18 cellular contexts compared by ENCODE assay signal in genomic region chr12:52739963-52740362, GRCh38. TPM values are rescaled to one million over a fixed set of nuclear protein-coding genes. Genes with fewer than 3 reads are reported as not detected.
DNase-seq lines count a peak whose midpoint lies in the region; ATAC-seq, FAIRE-seq and TF ChIP-seq lines count a peak whose summit lies in the region.
"Had no signal": no experiment of that assay in that cellular context is flagged by ENCODE, and none has a peak within 500 bp of the region (broad histone marks: within the 10 kb centered on the region; RNA-seq: fewer than 3 reads in every experiment).

No MANE protein-coding gene starts in this region.

- CTCF ChIA-PET in PC-3 (lab: Charles Lee): no interaction called here
- CTCF ChIA-PET in activated CD8-positive, alpha-beta T cell treated with anti-CD3 and anti-CD28 coated beads for 36 hours (lab: Charles Lee): interaction anchor here (0.9 to 1.4 kb wide), 2 partner anchors 145 to 526 kb away, joined by 3 to 4 read pairs; no protein-coding TSS in a partner anchor

- no peaks in the 10 kb centered on the region for H4K20me1 ChIP-seq in PC-3 (ENCODE audit: low read length)

- H3K27me3 ChIP-seq in PC-3 (ENCODE audit: low read length): peaks cover 25% of the 10 kb centered on the region; the same call in 1 of the 2 replicates

- TF ChIP-seq CTCF in PC-3 (conservative IDR thresholded peaks at IDR 0.05; ENCODE audit: low read depth, low read length): no peak
- no peak for TF ChIP-seq CTCF in activated CD8-positive, alpha-beta T cell treated with anti-CD3 and anti-CD28 coated beads for 36 hours (IDR thresholded peaks at IDR 0.05)

- H3K4me2 ChIP-seq in PC-3 (ENCODE audit: low read length): no peak overlapping the region
- H3K4me2 ChIP-seq: KMS-11, PC-9 had no signal

- FAIRE-seq in urothelium cell line (lab: Jason Lieb, UNC): no peak
- FAIRE-seq: A204.1, HepG2 had no signal

- POLR2A ChIA-PET in PC-3 (lab: Charles Lee; ENCODE audit: unreplicated experiment): no interaction called here
- POLR2A ChIA-PET in activated CD8-positive, alpha-beta T cell treated with anti-CD3 and anti-CD28 coated beads for 36 hours (lab: Charles Lee): no interaction called here

- intact Hi-C loops in PC-3 (cut with micrococcal nuclease): loop anchor here (5.0 kb wide), 1 partner anchor 62 kb away; no protein-coding TSS in a partner anchor
- intact Hi-C loops in activated CD8-positive, alpha-beta T cell treated with anti-CD3 and anti-CD28 coated beads for 36 hours (cut with micrococcal nuclease): no loop called here

- H3K4me1 Mint-ChIP-seq in activated CD8-positive, alpha-beta T cell treated with anti-CD3 and anti-CD28 coated beads for 36 hours (ENCODE audit: low read depth): no peaks in the 10 kb centered on the region

- no peak for ATAC-seq in PC-3
- ATAC-seq in GM21423 (IDR thresholded peaks at IDR 0.05; ENCODE audit: unreplicated experiment): no peak
- no peak for ATAC-seq in activated CD8-positive, alpha-beta T cell treated with anti-CD3 and anti-CD28 coated beads for 36 hours
- ATAC-seq: HepG2 had no signal

- no peak overlapping the region for H3K27ac Mint-ChIP-seq in activated CD8-positive, alpha-beta T cell treated with anti-CD3 and anti-CD28 coated beads for 36 hours

- peaks cover 3% of the 10 kb centered on the region for H3K27me3 Mint-ChIP-seq in activated CD8-positive, alpha-beta T cell treated with anti-CD3 and anti-CD28 coated beads for 36 hours

- H3K4me3 Mint-ChIP-seq in activated CD8-positive, alpha-beta T cell treated with anti-CD3 and anti-CD28 coated beads for 36 hours: no peak overlapping the region

- H3K27ac ChIP-seq in PC-3 (ENCODE audit: low read length): no peak overlapping the region
- H3K27ac ChIP-seq: KMS-11, PC-9, SJSA1 had no signal

- H3K9me3 Mint-ChIP-seq in activated CD8-positive, alpha-beta T cell treated with anti-CD3 and anti-CD28 coated beads for 36 hours: no peaks in the 10 kb centered on the region

- BruUV-seq in PC-3 (replicated peaks; lab: Mats Ljungman, UMichigan): no TSS peak

- H3K9me3 ChIP-seq in PC-3 (ENCODE audit: low read length): no peaks in the 10 kb centered on the region

- H3K4me3 ChIP-seq in PC-3 (ENCODE audit: low read length): no peak overlapping the region
- H3K4me3 ChIP-seq: PC-9, SJSA1 had no signal

- DNase-seq in NCI-H2029 (lab: John Stamatoyannopoulos, UW): peak; percentile 50
- DNase-seq in NCI-H2029 treated with DMSO at 0.1 percent for 48 hours (lab: John Stamatoyannopoulos, UW): no peak
- peak; percentile 6 for DNase-seq in DMS79 (lab: John Stamatoyannopoulos, UW)
- peak; percentile 82 for DNase-seq in NCI-H2171 (lab: John Stamatoyannopoulos, UW)
- peak; percentile 43 for DNase-seq in PC-3
- no peak for DNase-seq in urothelium cell line (ENCODE audit: low spot score)
- no peak for DNase-seq in activated CD8-positive, alpha-beta T cell treated with anti-CD3 and anti-CD28 coated beads for 36 hours
- DNase-seq: C1 segment of cervical spinal cord, H7, MM.1S, SW 1271 had no signal

- no peaks in the 10 kb centered on the region for H3K79me2 ChIP-seq in PC-3 (ENCODE audit: low read length)

- H3K9me2 ChIP-seq in PC-3 (replicated peaks; ENCODE audit: low read length): no peaks in the 10 kb centered on the region

- H3K36me3 Mint-ChIP-seq in activated CD8-positive, alpha-beta T cell treated with anti-CD3 and anti-CD28 coated beads for 36 hours (ENCODE audit: low read depth): no peaks in the 10 kb centered on the region

- no peaks in the 10 kb centered on the region for H3F3A ChIP-seq in PC-3 (ENCODE audit: low read length, unreplicated experiment)

- H3K9ac ChIP-seq in PC-3 (ENCODE audit: low read length): no peak overlapping the region
- H3K9ac ChIP-seq: KMS-11 had no signal

- no peaks in the 10 kb centered on the region for H3K36me3 ChIP-seq in PC-3 (ENCODE audit: low read depth, low read length)
- H3K36me3 ChIP-seq: SJSA1 had no signal

- H2AFZ ChIP-seq in PC-3 (ENCODE audit: low read length): no peak overlapping the region
- H2AFZ ChIP-seq: PC-9 had no signal

- no peaks in the 10 kb centered on the region for H3K4me1 ChIP-seq in PC-3 (ENCODE audit: insufficient read depth, low read length)
- H3K4me1 ChIP-seq: SJSA1 had no signal

RNA-seq across cellular contexts. Expression of gene KRT77, which starts 36.6 kb away (rescaled TPM):
- not detected in 2 replicates for total RNA-seq in PC-3 (2014; rRNA removed)
- not detected for total RNA-seq in activated CD8-positive, alpha-beta T cell treated with anti-CD3 and anti-CD28 coated beads for 36 hours
- total RNA-seq: H7; HepG2; PC-9; SJSA1; T-helper 2 cell treated with Interferon-gamma antibody and Interleukin-4, amounts not matched to agents 100 ng/mL and 5 ng/mL, for 36 hours had no signal

RNA-seq across cellular contexts. Expression of gene KRT76, which starts 37.2 kb away (rescaled TPM):
- not detected in 2 replicates for total RNA-seq in PC-3 (2014; rRNA removed)
- not detected for total RNA-seq in activated CD8-positive, alpha-beta T cell treated with anti-CD3 and anti-CD28 coated beads for 36 hours
- total RNA-seq: H7; HepG2; PC-9; T-helper 2 cell treated with Interferon-gamma antibody and Interleukin-4, amounts not matched to agents 100 ng/mL and 5 ng/mL, for 36 hours had no signal

RNA-seq across cellular contexts. Expression of gene KRT3, which starts 56.0 kb away (rescaled TPM):
- 0.17 and 0.33 TPM in 2 replicates for total RNA-seq in PC-3 (2014; rRNA removed)
- not detected for total RNA-seq in activated CD8-positive, alpha-beta T cell treated with anti-CD3 and anti-CD28 coated beads for 36 hours
- total RNA-seq: H7; HepG2; T-helper 2 cell treated with Interferon-gamma antibody and Interleukin-4, amounts not matched to agents 100 ng/mL and 5 ng/mL, for 36 hours had no signal

RNA-seq across cellular contexts. Expression of gene KRT1, which starts 59.8 kb away (rescaled TPM):
- not detected in 2 replicates for total RNA-seq in PC-3 (2014; rRNA removed)
- not detected for total RNA-seq in activated CD8-positive, alpha-beta T cell treated with anti-CD3 and anti-CD28 coated beads for 36 hours
- total RNA-seq: H7, HepG2, PC-9 had no signal

Comparison
In these comparisons a context has a peak if more than half of its experiments do, and no peak if none do; other contexts are left out.
1. DNase-seq: peak in NCI-H2029 (single experiment), DMS79 (single experiment), NCI-H2171 (single experiment) and PC-3 (single experiment); none in NCI-H2029 treated with DMSO at 0.1 percent for 48 hours (single experiment), urothelium cell line (single experiment) and activated CD8-positive, alpha-beta T cell treated with anti-CD3 and anti-CD28 coated beads for 36 hours (single experiment).